In the genomic region with DNA sequence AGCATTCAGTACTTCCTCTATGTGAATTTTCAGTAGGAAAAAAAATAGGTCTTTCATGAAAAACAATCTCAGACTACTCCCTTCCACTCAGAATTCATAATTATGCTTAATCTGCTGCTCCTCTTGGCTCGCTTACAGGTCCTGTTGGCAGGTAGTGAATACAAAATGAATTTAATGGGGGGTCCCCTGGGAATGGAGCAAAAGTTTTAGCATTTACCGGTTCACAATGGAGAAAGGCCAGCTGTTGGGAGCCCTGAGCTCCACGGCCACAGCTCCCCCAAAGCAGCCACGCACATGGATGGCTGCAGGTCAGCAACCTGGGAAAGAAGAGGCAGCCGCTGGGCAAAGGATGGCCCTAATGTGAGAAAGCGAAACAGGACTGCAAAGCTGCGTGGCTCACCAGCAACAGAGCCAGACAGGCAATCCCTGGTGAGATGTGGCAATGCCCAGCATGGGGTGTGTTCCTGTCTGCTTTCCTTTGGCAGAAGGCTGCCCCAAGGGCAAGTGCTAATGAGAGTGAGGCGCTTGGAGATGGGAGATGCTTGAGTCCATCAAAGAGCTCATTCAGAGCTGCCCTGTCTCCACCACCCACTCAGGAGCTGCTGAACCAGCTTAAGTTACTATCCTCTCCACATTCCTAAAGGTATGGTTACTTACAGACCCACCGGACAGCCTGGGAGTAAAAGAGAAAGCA, we compare ENCODE assay signal across 10 cellular contexts.
DNase-seq lines count a peak whose midpoint lies in the region; ATAC-seq and TF ChIP-seq lines count a peak whose summit lies in the region.
"Had no signal": no experiment of that assay in that cellular context is flagged by ENCODE, and none has a peak within 500 bp of the region (broad histone marks: within the 10 kb centered on the region; RNA-seq: fewer than 3 reads in every experiment).

No MANE protein-coding gene starts in this region.

- H3K9me3 ChIP-seq in PC-9 (ENCODE audit: insufficient read depth, low read depth): no peaks in the 10 kb centered on the region; the same call in 1 of the 2 replicates
- no peaks in the 10 kb centered on the region for H3K9me3 ChIP-seq in gastroesophageal sphincter
- H3K9me3 ChIP-seq in CD4-positive, alpha-beta T cell (ENCODE audit: control insufficient read depth, low read length): no peaks in the 10 kb centered on the region

- BruUV-seq in PC-9 (replicated peaks; lab: Mats Ljungman, UMichigan): no TSS peak

- 57 to 61% methylated on average over 1 to 3 of the region's 9 CpGs for WGBS in gastroesophageal sphincter (ENCODE audit: low coverage in 1 of 2), 2 donors

- H3K4me3 ChIP-seq in PC-9 (no peak overlapping the region), gastroesophageal sphincter (no peak overlapping the region)

- H3K9me3 Mint-ChIP-seq in T-helper 2 cell treated with Interferon-gamma antibody and Interleukin-4, amounts not matched to agents 5 μg/mL and 100 μg/mL, for 36 hours: peaks cover 9% of the 10 kb centered on the region
- H3K9me3 Mint-ChIP-seq in CD4-positive, alpha-beta T cell: peaks cover 6% of the 10 kb centered on the region

- H3K27me3 Mint-ChIP-seq in T-helper 2 cell treated with Interferon-gamma antibody and Interleukin-4, amounts not matched to agents 5 μg/mL and 100 μg/mL, for 36 hours (ENCODE audit: low read depth): no peaks in the 10 kb centered on the region
- H3K27me3 Mint-ChIP-seq in CD4-positive, alpha-beta T cell: peaks cover 31% of the 10 kb centered on the region

- no peaks in the 10 kb centered on the region for H3K4me1 Mint-ChIP-seq in T-helper 2 cell treated with Interferon-gamma antibody and Interleukin-4, amounts not matched to agents 5 μg/mL and 100 μg/mL, for 36 hours (ENCODE audit: low read depth)
- no peaks in the 10 kb centered on the region for H3K4me1 Mint-ChIP-seq in CD4-positive, alpha-beta T cell (ENCODE audit: low read depth)

- H3K4me3 Mint-ChIP-seq in T-helper 2 cell treated with Interferon-gamma antibody and Interleukin-4, amounts not matched to agents 5 μg/mL and 100 μg/mL, for 36 hours: no peak overlapping the region
- no peak overlapping the region for H3K4me3 Mint-ChIP-seq in CD4-positive, alpha-beta T cell

- no peaks in the 10 kb centered on the region for H3K4me1 ChIP-seq in PC-9 (replicated peaks; ENCODE audit: insufficient read depth)
- H3K4me1 ChIP-seq in gastroesophageal sphincter: no peaks in the 10 kb centered on the region

- no peak overlapping the region for H2AFZ ChIP-seq in PC-9

- no peak for TF ChIP-seq CTCF in PC-9 (conservative IDR thresholded peaks at IDR 0.05)
- TF ChIP-seq CTCF in gastroesophageal sphincter (IDR thresholded peaks at IDR 0.05): no peak
- TF ChIP-seq CTCF in CD4-positive, alpha-beta T cell (IDR thresholded peaks at IDR 0.05): no peak

- TF ChIP-seq POLR2A in gastroesophageal sphincter (IDR thresholded peaks at IDR 0.05): no peak

- H3K36me3 Mint-ChIP-seq in T-helper 2 cell treated with Interferon-gamma antibody and Interleukin-4, amounts not matched to agents 5 μg/mL and 100 μg/mL, for 36 hours (ENCODE audit: low read depth): no peaks in the 10 kb centered on the region
- H3K36me3 Mint-ChIP-seq in CD4-positive, alpha-beta T cell (ENCODE audit: low read depth): no peaks in the 10 kb centered on the region

- no peaks in the 10 kb centered on the region for H3K79me2 ChIP-seq in PC-9 (ENCODE audit: low read depth)

- H3K36me3 ChIP-seq in PC-9 (ENCODE audit: low read depth): no peaks in the 10 kb centered on the region
- H3K36me3 ChIP-seq in gastroesophageal sphincter: no peaks in the 10 kb centered on the region

- H3K27ac ChIP-seq in PC-9 (no peak overlapping the region), gastroesophageal sphincter (peak overlapping the region in 1 of 4 donors; percentile 11)
- no peak overlapping the region for H3K27ac ChIP-seq in CD4-positive, alpha-beta T cell (ENCODE audit: low read depth, low read length)

- POLR2A ChIA-PET in PC-9 (lab: Charles Lee; ENCODE audit: unreplicated experiment): interaction anchor here (0.7 kb wide), 1 partner anchor 58 kb away, joined by 3 read pairs; no protein-coding TSS in a partner anchor
- POLR2A ChIA-PET in CD4-positive, alpha-beta T cell (lab: Charles Lee): no interaction called here

- no peak for TF ChIP-seq EP300 in gastroesophageal sphincter (IDR thresholded peaks at IDR 0.05)

- ATAC-seq in gastroesophageal sphincter (peak; percentile 34), HG03442 (IDR thresholded peaks at IDR 0.05; ENCODE audit: unreplicated experiment) (no peak)
- no peak for ATAC-seq in CD4-positive, alpha-beta T cell (ENCODE audit: poor library complexity)

- H3K4me2 ChIP-seq in PC-9: no peak overlapping the region

- H4K20me1 ChIP-seq in PC-9 (ENCODE audit: insufficient read depth): no peaks in the 10 kb centered on the region

- no peaks in the 10 kb centered on the region for H3K27me3 ChIP-seq in PC-9 (ENCODE audit: insufficient read depth, low read depth)
- no peaks in the 10 kb centered on the region for H3K27me3 ChIP-seq in gastroesophageal sphincter
- H3K27me3 ChIP-seq in CD4-positive, alpha-beta T cell (ENCODE audit: control insufficient read depth, insufficient read depth, low read length): no peaks in the 10 kb centered on the region

- H3K9me2 ChIP-seq in PC-9 (ENCODE audit: insufficient read depth): no peaks in the 10 kb centered on the region

- CTCF ChIA-PET in PC-9 (lab: Charles Lee): no interaction called here
- CTCF ChIA-PET in CD4-positive, alpha-beta T cell (lab: Charles Lee): no interaction called here

- intact Hi-C loops in PC-9 (cut with micrococcal nuclease; ENCODE audit: unreplicated experiment): no loop called here
- intact Hi-C loops in CD4-positive, alpha-beta T cell (cut with DNase I, micrococcal nuclease): no loop called here

- DNase-seq in COLO829 (ENCODE audit: low spot score): peak; percentile 40
- DNase-seq in M059J (ENCODE audit: low read depth): peak; percentile 51
- DNase-seq in PC-9: peak; percentile 20 to 45
- DNase-seq in T-helper 2 cell treated with Interferon-gamma antibody and Interleukin-4, amounts not matched to agents 5 μg/mL and 100 μg/mL, for 36 hours (ENCODE audit: low spot score): no peak
- no peak for DNase-seq in CD4-positive, alpha-beta T cell
- DNase-seq in SW 1271 (lab: John Stamatoyannopoulos, UW): no peak
- DNase-seq: KG1 had no signal

- H3F3A ChIP-seq in PC-9 (ENCODE audit: insufficient read depth, low read depth): no peaks in the 10 kb centered on the region

- H3K27ac Mint-ChIP-seq in T-helper 2 cell treated with Interferon-gamma antibody and Interleukin-4, amounts not matched to agents 5 μg/mL and 100 μg/mL, for 36 hours: no peak overlapping the region
- H3K27ac Mint-ChIP-seq in CD4-positive, alpha-beta T cell: no peak overlapping the region
- H3K27ac Mint-ChIP-seq: activated T-helper 2 cell treated with anti-CD3 and anti-CD28 coated beads, Interferon-gamma antibody, Interleukin-2, Interleukin-4, amounts not matched to agents 10 μg/mL and 5 μg/mL and 100 μg/mL, durations not matched to agents 14 hours and 24 hours and 36 hours had no signal

Comparison
In these comparisons a context has a peak if more than half of its experiments do, and no peak if none do; other contexts are left out.
1. DNase-seq: peak in COLO829 (single experiment), M059J (single experiment) and PC-9 (2 of 2); none in T-helper 2 cell treated with Interferon-gamma antibody and Interleukin-4, amounts not matched to agents 5 μg/mL and 100 μg/mL, for 36 hours (single experiment), CD4-positive, alpha-beta T cell (0 of 10) and SW 1271 (0 of 2).